ENCODE assay signal across 8 cellular contexts in the genomic region with DNA sequence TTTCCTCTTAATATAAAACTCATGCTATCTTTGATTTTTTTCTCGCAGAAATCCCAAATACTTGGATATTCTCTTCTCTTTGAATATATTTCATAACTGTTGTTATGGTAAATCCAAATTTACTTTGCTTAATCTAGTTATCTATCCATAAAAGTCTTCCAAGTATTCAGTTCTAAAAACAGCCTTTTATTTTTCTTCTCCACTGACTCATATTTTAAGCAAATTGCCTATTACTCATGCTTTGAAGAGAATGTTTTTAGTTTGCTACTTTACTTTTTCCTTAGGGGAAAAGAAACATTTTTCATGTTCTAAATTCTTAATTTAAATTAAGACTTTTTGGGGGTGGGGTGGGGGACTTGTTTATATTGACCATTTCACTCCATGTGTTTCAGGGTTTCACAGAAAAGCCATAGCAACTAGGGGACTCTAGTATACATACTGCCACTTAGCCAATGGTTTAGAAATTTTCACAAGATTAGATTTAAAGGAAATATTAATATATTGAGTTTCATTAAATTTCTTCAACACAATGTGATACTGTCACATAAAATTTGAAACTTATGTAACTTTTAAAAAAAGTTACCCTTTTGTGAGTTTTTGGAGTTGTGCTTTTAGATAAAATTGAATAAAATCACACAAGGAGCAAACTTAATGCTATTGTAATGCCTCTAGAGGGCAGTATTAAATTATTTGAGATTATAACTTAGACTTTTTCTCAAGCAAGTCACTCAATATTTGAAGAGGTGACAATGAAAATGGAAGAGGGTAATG.
DNase-seq lines count a peak whose midpoint lies in the region; ATAC-seq, FAIRE-seq and TF ChIP-seq lines count a peak whose summit lies in the region.

No MANE protein-coding gene starts in this region.

- no peaks in the 10 kb centered on the region for H4K20me1 ChIP-seq in DOHH2 (ENCODE audit: control insufficient read depth, insufficient read depth, low read depth, low read length)

- ATAC-seq in HG02798 (IDR thresholded peaks at IDR 0.05; ENCODE audit: poor library complexity, unreplicated experiment) (peak; percentile 53), omental fat pad (ENCODE audit: low FRiP score) (no peak)

- peak; percentile 5 for DNase-seq in RCC 7860 (ENCODE audit: low spot score)
- DNase-seq in frontal cortex (ENCODE audit: low spot score in 2 of 2) = no peak
- no peak for DNase-seq in GOT3 (lab: John Stamatoyannopoulos, UW)
- DNase-seq in omental fat pad (ENCODE audit: low spot score) = no peak
- DNase-seq in amygdala (lab: John Stamatoyannopoulos, UW) = no peak
- no peak for DNase-seq in central memory CD4-positive, alpha-beta T cell

- TF ChIP-seq CTCF in DOHH2 (IDR thresholded peaks at IDR 0.05; ENCODE audit: low read depth, low read length, poor library complexity, severe bottlenecking) = peak; percentile 50
- TF ChIP-seq CTCF in omental fat pad (IDR thresholded peaks at IDR 0.05) = no peak

- H3K9me2 ChIP-seq in DOHH2 (replicated peaks; ENCODE audit: control insufficient read depth, low read length) = no peaks in the 10 kb centered on the region

- no peak overlapping the region for H3K4me2 ChIP-seq in DOHH2 (ENCODE audit: low read length)

- no peaks in the 10 kb centered on the region for H3K9me3 ChIP-seq in DOHH2 (ENCODE audit: control insufficient read depth, insufficient read depth, low read length)

- no peaks in the 10 kb centered on the region for H3K36me3 ChIP-seq in DOHH2 (ENCODE audit: control insufficient read depth, low read length)

- H3K4me1 ChIP-seq in DOHH2 (ENCODE audit: control insufficient read depth, low read length) = no peaks in the 10 kb centered on the region

- FAIRE-seq in RCC 7860 (lab: Jason Lieb, UNC) (peak; percentile 30), frontal cortex (lab: Jason Lieb, UNC) (peak; percentile 97)

- no peak overlapping the region for H3K4me3 ChIP-seq in DOHH2 (ENCODE audit: low read length)

- H3F3A ChIP-seq in DOHH2 (ENCODE audit: control insufficient read depth, insufficient read depth) = no peaks in the 10 kb centered on the region

- no peak overlapping the region for H3K27ac ChIP-seq in DOHH2 (ENCODE audit: low read depth, low read length)

- no peaks in the 10 kb centered on the region for H3K27me3 ChIP-seq in DOHH2 (ENCODE audit: control insufficient read depth, low read length)

- H3K79me2 ChIP-seq in DOHH2 (ENCODE audit: control insufficient read depth, low read length) = no peaks in the 10 kb centered on the region
